Comparison of ENCODE assay signal across 19 cellular contexts in genomic region chr7:78523903-78524302, GRCh38.
DNase-seq lines count a peak whose midpoint lies in the region; ATAC-seq and TF ChIP-seq lines count a peak whose summit lies in the region.
"Had no signal": no experiment of that assay in that cellular context is flagged by ENCODE, and none has a peak within 500 bp of the region (broad histone marks: within the 10 kb centered on the region; RNA-seq: fewer than 3 reads in every experiment).

No MANE protein-coding gene starts in this region.

- CTCF ChIA-PET in Caco-2 (lab: Charles Lee) = no interaction called here
- CTCF ChIA-PET in HCT116 (lab: Charles Lee) = no interaction called here
- CTCF ChIA-PET in activated naive CD4-positive, alpha-beta T cell treated with anti-CD3 and anti-CD28 coated beads for 36 hours (lab: Charles Lee) = no interaction called here

- H3K9me2 ChIP-seq in HCT116 (ENCODE audit: insufficient read depth) (no peaks in the 10 kb centered on the region), GM23248 (ENCODE audit: insufficient read depth) (no peaks in the 10 kb centered on the region)

- no peak overlapping the region for H3K27ac Mint-ChIP-seq in Caco-2 (ENCODE audit: unreplicated experiment)
- no peak overlapping the region for H3K27ac Mint-ChIP-seq in activated naive CD4-positive, alpha-beta T cell treated with anti-CD3 and anti-CD28 coated beads for 36 hours
- H3K27ac Mint-ChIP-seq: CD4-positive, alpha-beta memory T cell had no signal

- H3K9ac ChIP-seq in HCT116 (ENCODE audit: low read length) (no peak overlapping the region), GM23248 (no peak overlapping the region)
- H3K9ac ChIP-seq: BLaER1, KMS-11 had no signal

- H3K4me1 ChIP-seq in Caco-2 = no peaks in the 10 kb centered on the region
- H3K4me1 ChIP-seq in HCT116 (ENCODE audit: control insufficient read depth in 1 of 2, insufficient read depth in 2 of 2, low read length in 2 of 2) = no peaks in the 10 kb centered on the region
- H3K4me1 ChIP-seq in GM23248 (ENCODE audit: insufficient read depth) = peaks cover 4% of the 10 kb centered on the region
- H3K4me1 ChIP-seq: BLaER1 had no signal

- RAD21 ChIA-PET in HCT116 (lab: Charles Lee; ENCODE audit: low non-redundant PET in 1 of 2, low total read pairs in 2 of 2, uncharacterized antibody in 2 of 2, unreplicated experiment in 2 of 2) = no interaction called here

- no peaks in the 10 kb centered on the region for H3K9me3 Mint-ChIP-seq in Caco-2 (ENCODE audit: unreplicated experiment)
- peaks cover 2% of the 10 kb centered on the region for H3K9me3 Mint-ChIP-seq in activated naive CD4-positive, alpha-beta T cell treated with anti-CD3 and anti-CD28 coated beads for 36 hours

- intact Hi-C loops in Caco-2 (cut with micrococcal nuclease; ENCODE audit: unreplicated experiment) (no loop called here), HCT116 (cut with micrococcal nuclease) (loop anchor here (5.0 kb wide), 1 partner anchor 52 kb away; no protein-coding TSS in a partner anchor)
- intact Hi-C loops in activated naive CD4-positive, alpha-beta T cell treated with anti-CD3 and anti-CD28 coated beads for 36 hours (cut with micrococcal nuclease) = no loop called here

- TF ChIP-seq CTCF in Caco-2 (IDR thresholded peaks at IDR 0.05; ENCODE audit: insufficient read depth in 1 of 2, low read depth in 1 of 2, low read length in 1 of 2, severe bottlenecking in 1 of 2, unreplicated experiment in 1 of 2) = no peak
- no peak for TF ChIP-seq CTCF in HCT116 (IDR thresholded peaks at IDR 0.05 in 2 of 3, conservative IDR thresholded peaks at IDR 0.05 in 1 of 3; ENCODE audit: borderline replicate concordance in 1 of 3, insufficient read depth in 1 of 3, low read depth in 2 of 3, low read length in 2 of 3)
- TF ChIP-seq CTCF in VCaP (conservative IDR thresholded peaks at IDR 0.05) = no peak
- TF ChIP-seq CTCF in WERI-Rb-1 (IDR thresholded peaks at IDR 0.05; ENCODE audit: low read depth, low read length) = no peak

- POLR2A ChIA-PET in Caco-2 (lab: Charles Lee) = no interaction called here
- POLR2A ChIA-PET in HCT116 (lab: Charles Lee) = no interaction called here

- no peak overlapping the region for H3K27ac ChIP-seq in HCT116 (ENCODE audit: low read depth, low read length)
- H3K27ac ChIP-seq in VCaP = 0 out of 2 replicates have a peak overlapping the region, but pooled peaks have one; percentile 17
- no peak overlapping the region for H3K27ac ChIP-seq in WERI-Rb-1
- no peak overlapping the region for H3K27ac ChIP-seq in GM23248
- H3K27ac ChIP-seq: BLaER1, KMS-11, SK-N-MC had no signal

- no peaks in the 10 kb centered on the region for H3K36me3 Mint-ChIP-seq in Caco-2 (ENCODE audit: insufficient read depth, unreplicated experiment)
- no peaks in the 10 kb centered on the region for H3K36me3 Mint-ChIP-seq in activated naive CD4-positive, alpha-beta T cell treated with anti-CD3 and anti-CD28 coated beads for 36 hours (ENCODE audit: low read depth)
- H3K36me3 Mint-ChIP-seq: CD4-positive, alpha-beta memory T cell had no signal

- H3K27me3 ChIP-seq in Caco-2 (replicated peaks; ENCODE audit: control insufficient read depth, insufficient read depth, low read length) (no peaks in the 10 kb centered on the region), HCT116 (ENCODE audit: insufficient read depth, low read length) (no peaks in the 10 kb centered on the region), WERI-Rb-1 (ENCODE audit: insufficient read depth, low read depth, severe bottlenecking) (no peaks in the 10 kb centered on the region), GM23248 (replicated peaks; ENCODE audit: insufficient read depth) (no peaks in the 10 kb centered on the region)
- H3K27me3 ChIP-seq: BLaER1 had no signal

- H3K4me1 Mint-ChIP-seq in Caco-2 (ENCODE audit: low read depth, unreplicated experiment) = peaks cover 5% of the 10 kb centered on the region
- no peaks in the 10 kb centered on the region for H3K4me1 Mint-ChIP-seq in activated naive CD4-positive, alpha-beta T cell treated with anti-CD3 and anti-CD28 coated beads for 36 hours (ENCODE audit: low read depth)
- H3K4me1 Mint-ChIP-seq: CD4-positive, alpha-beta memory T cell had no signal

- H3K9me3 ChIP-seq in Caco-2 (no peaks in the 10 kb centered on the region), HCT116 (ENCODE audit: control insufficient read depth in 1 of 2, insufficient read depth in 1 of 2, low read depth in 1 of 2, low read length in 2 of 2) (no peaks in the 10 kb centered on the region), WERI-Rb-1 (ENCODE audit: severe bottlenecking) (no peaks in the 10 kb centered on the region), GM23248 (ENCODE audit: low read depth) (no peaks in the 10 kb centered on the region)
- H3K9me3 ChIP-seq: BLaER1 had no signal

- peaks cover 3% of the 10 kb centered on the region for H3K27me3 Mint-ChIP-seq in Caco-2 (ENCODE audit: insufficient read depth, unreplicated experiment)
- H3K27me3 Mint-ChIP-seq in activated naive CD4-positive, alpha-beta T cell treated with anti-CD3 and anti-CD28 coated beads for 36 hours (ENCODE audit: low read depth) = peaks cover 2% of the 10 kb centered on the region
- H3K27me3 Mint-ChIP-seq: CD4-positive, alpha-beta memory T cell had no signal

- ATAC-seq in HCT116 = 0 out of 2 replicates have a peak, but pooled peaks have one; percentile 42

- no peak for TF ChIP-seq RAD21 in HCT116 (IDR thresholded peaks at IDR 0.05; ENCODE audit: low read depth)

- H3K36me3 ChIP-seq in Caco-2 (ENCODE audit: control insufficient read depth, insufficient read depth, low read length) (no peaks in the 10 kb centered on the region), HCT116 (ENCODE audit: control insufficient read depth in 1 of 2, insufficient read depth in 2 of 2, low read length in 2 of 2) (no peaks in the 10 kb centered on the region), WERI-Rb-1 (no peaks in the 10 kb centered on the region), GM23248 (ENCODE audit: low read depth) (no peaks in the 10 kb centered on the region)
- H3K36me3 ChIP-seq: BLaER1 had no signal

- TF ChIP-seq POLR2A in HCT116 (IDR thresholded peaks at IDR 0.05; ENCODE audit: borderline replicate concordance, extremely low read depth, insufficient read depth, insufficient read length) = no peak

- H3K79me2 ChIP-seq in HCT116 (ENCODE audit: insufficient read depth, low read length) = no peaks in the 10 kb centered on the region
- no peaks in the 10 kb centered on the region for H3K79me2 ChIP-seq in GM23248 (ENCODE audit: insufficient read depth)

- H4K20me1 ChIP-seq in HCT116 (ENCODE audit: insufficient read depth) (no peaks in the 10 kb centered on the region; the same call in 1 of the 2 replicates), GM23248 (ENCODE audit: insufficient read depth) (no peaks in the 10 kb centered on the region)
- H4K20me1 ChIP-seq: BLaER1 had no signal

- in situ Hi-C loops in GM23248 (cut with MboI) = loop anchor here (25.0 kb wide), 1 partner anchor 1513 kb away; no protein-coding TSS in a partner anchor

- BruUV-seq in Caco-2 (replicated peaks; lab: Mats Ljungman, UMichigan) (no TSS peak), HCT116 (replicated peaks; lab: Mats Ljungman, UMichigan) (no TSS peak)

- H2AFZ ChIP-seq in HCT116 (ENCODE audit: low read depth, low read length, poor library complexity, severe bottlenecking) (no peak overlapping the region), GM23248 (no peak overlapping the region)

- H3K4me3 ChIP-seq in Caco-2 (ENCODE audit: low read depth, low read length) (no peak overlapping the region), HCT116 (replicated peaks in 1 of 2; ENCODE audit: low read depth in 1 of 2, low read length in 2 of 2) (no peak overlapping the region), WERI-Rb-1 (ENCODE audit: low read depth, low read length) (no peak overlapping the region), GM23248 (no peak overlapping the region)
- H3K4me3 ChIP-seq: BLaER1, SK-N-MC had no signal

- 62 to 65% methylated on average over 4 to 5 of the region's 5 CpGs for WGBS in GM23248 (ENCODE audit: low coverage in 1 of 2, low lambda C conversion rate in 2 of 2, missing lambda C conversion rate in 2 of 2), 2 experiments

- H3K4me2 ChIP-seq in HCT116 (ENCODE audit: low read length) (no peak overlapping the region), GM23248 (ENCODE audit: unreplicated experiment) (no peak overlapping the region)
- H3K4me2 ChIP-seq: BLaER1, KMS-11 had no signal

- H3F3A ChIP-seq in GM23248 (ENCODE audit: insufficient read depth) = no peaks in the 10 kb centered on the region

- peak; percentile 5 to 40 for DNase-seq in Caco-2
- no peak for DNase-seq in HCT116 (ENCODE audit: low read depth, low spot score)
- DNase-seq in iPS-NIHi11 (ENCODE audit: low spot score) = peak; percentile 14
- DNase-seq in NCI-H446 treated with DMSO at 0.1 percent for 48 hours (lab: John Stamatoyannopoulos, UW) = no peak
- DNase-seq in activated naive CD4-positive, alpha-beta T cell treated with anti-CD3 and anti-CD28 coated beads for 36 hours = no peak
- DNase-seq in WERI-Rb-1 = no peak
- DNase-seq in GM23248 = no peak
- DNase-seq: Calu3; CD4-positive, alpha-beta memory T cell; HCEC 1CT; MV-4-11; NCI-H1417; NCI-H187; NCI-H345; SHP77 had no signal

- H3K4me3 Mint-ChIP-seq in Caco-2 (ENCODE audit: unreplicated experiment) = no peak overlapping the region
- H3K4me3 Mint-ChIP-seq in activated naive CD4-positive, alpha-beta T cell treated with anti-CD3 and anti-CD28 coated beads for 36 hours = no peak overlapping the region
- H3K4me3 Mint-ChIP-seq: CD4-positive, alpha-beta memory T cell had no signal

TF ChIP-seq in HCT116, 20 proteins besides CTCF, POLR2A, EP300 and RAD21 (continues in another document):
- no peak for TF ChIP-seq EZH2 (IDR thresholded peaks at IDR 0.05)
- TF ChIP-seq SP1 (IDR thresholded peaks at IDR 0.05; ENCODE audit: low read depth) = no peak
- no peak for TF ChIP-seq MAX (IDR thresholded peaks at IDR 0.05)
- no peak for TF ChIP-seq SIN3A (IDR thresholded peaks at IDR 0.05; ENCODE audit: low read depth)
- TF ChIP-seq ZFX (IDR thresholded peaks at IDR 0.05) = no peak
- TF ChIP-seq EGR1 (IDR thresholded peaks at IDR 0.05; ENCODE audit: low read depth) = no peak
- no peak for TF ChIP-seq ZNF274 (IDR thresholded peaks at IDR 0.05; ENCODE audit: low read depth, low read length)
- no peak for TF ChIP-seq FOSL1 (IDR thresholded peaks at IDR 0.05; ENCODE audit: low read depth)
- no peak for TF ChIP-seq POLR2AphosphoS5 (IDR thresholded peaks at IDR 0.05; ENCODE audit: low read depth, low read length)
- no peak for TF ChIP-seq TCF7L2 (IDR thresholded peaks at IDR 0.05; ENCODE audit: borderline replicate concordance, extremely low read depth, insufficient read depth, insufficient read length)
- no peak for TF ChIP-seq SRF (IDR thresholded peaks at IDR 0.05; ENCODE audit: low read depth)
- TF ChIP-seq EZH2phosphoT487 (IDR thresholded peaks at IDR 0.05; ENCODE audit: borderline replicate concordance) = no peak
- TF ChIP-seq ATF3 (IDR thresholded peaks at IDR 0.05) = no peak

Comparison
In these comparisons a context has a peak if more than half of its experiments do, and no peak if none do; other contexts are left out.
1. DNase-seq: peak in Caco-2 (2 of 2) and iPS-NIHi11 (single experiment); none in HCT116 (single experiment), NCI-H446 treated with DMSO at 0.1 percent for 48 hours (single experiment), activated naive CD4-positive, alpha-beta T cell treated with anti-CD3 and anti-CD28 coated beads for 36 hours (single experiment), WERI-Rb-1 (single experiment) and GM23248 (single experiment).